22 cellular contexts compared by ENCODE assay signal in genomic region chr12:94191023-94191422, GRCh38. TPM values are rescaled to one million over a fixed set of nuclear protein-coding genes. Genes with fewer than 3 reads are reported as not detected.
A peak's percentile ranks its signal among the peaks of the same experiment; 100 is the strongest.
DNase-seq lines count a peak whose midpoint lies in the region; ATAC-seq and TF ChIP-seq lines count a peak whose summit lies in the region.
"Had no signal": no experiment of that assay in that cellular context is flagged by ENCODE, and none has a peak within 500 bp of the region (broad histone marks: within the 10 kb centered on the region; RNA-seq: fewer than 3 reads in every experiment).

No MANE protein-coding gene starts in this region.

- H2AFZ ChIP-seq in mammary epithelial cell (ENCODE audit: low read depth, low read length) = no peak overlapping the region

- H3K4me2 ChIP-seq in mammary epithelial cell (ENCODE audit: insufficient read depth, low read depth, low read length) = no peak overlapping the region

- peaks cover 3% of the 10 kb centered on the region for H3K4me1 ChIP-seq in mammary epithelial cell (ENCODE audit: insufficient read depth, low read length)
- H3K4me1 ChIP-seq: sigmoid colon had no signal

- BruUV-seq in mammary epithelial cell (replicated peaks; lab: Mats Ljungman, UMichigan) = no TSS peak

- POLR2A ChIA-PET in activated CD4-positive, alpha-beta T cell treated with anti-CD3 and anti-CD28 coated beads for 36 hours (lab: Charles Lee) = no interaction called here

- H3K4me1 Mint-ChIP-seq in activated CD4-positive, alpha-beta T cell treated with anti-CD3 and anti-CD28 coated beads for 36 hours = peaks cover 4% of the 10 kb centered on the region
- H3K4me1 Mint-ChIP-seq in activated T-helper 2 cell treated with anti-CD3 and anti-CD28 coated beads, Interferon-gamma antibody, Interleukin-2, Interleukin-4, amounts not matched to agents 10 μg/mL and 5 μg/mL and 100 μg/mL, durations not matched to agents 14 hours and 24 hours and 36 hours (ENCODE audit: low read depth) = peaks cover 6% of the 10 kb centered on the region
- H3K4me1 Mint-ChIP-seq: activated naive CD4-positive, alpha-beta T cell treated with anti-CD3 and anti-CD28 coated beads, Interleukin-2, amount 50 U/mL, for 24 hours; nephron progenitor cell had no signal

- H3K27me3 Mint-ChIP-seq in activated CD4-positive, alpha-beta T cell treated with anti-CD3 and anti-CD28 coated beads for 36 hours = no peaks in the 10 kb centered on the region
- H3K27me3 Mint-ChIP-seq in activated T-helper 2 cell treated with anti-CD3 and anti-CD28 coated beads, Interferon-gamma antibody, Interleukin-2, Interleukin-4, amounts not matched to agents 10 μg/mL and 5 μg/mL and 100 μg/mL, durations not matched to agents 14 hours and 24 hours and 36 hours (ENCODE audit: low read depth) = no peaks in the 10 kb centered on the region
- H3K27me3 Mint-ChIP-seq: activated naive CD4-positive, alpha-beta T cell treated with anti-CD3 and anti-CD28 coated beads, Interleukin-2, amount 50 U/mL, for 24 hours had no signal

- peaks cover 7% of the 10 kb centered on the region for H3K27me3 ChIP-seq in mammary epithelial cell (ENCODE audit: insufficient read depth, low read length)
- H3K27me3 ChIP-seq: sigmoid colon had no signal

- no peaks in the 10 kb centered on the region for H3K36me3 ChIP-seq in mammary epithelial cell (ENCODE audit: insufficient read depth, low read length)
- H3K36me3 ChIP-seq: sigmoid colon, tibial artery had no signal

- H3K4me3 Mint-ChIP-seq in activated CD4-positive, alpha-beta T cell treated with anti-CD3 and anti-CD28 coated beads for 36 hours = no peak overlapping the region
- H3K4me3 Mint-ChIP-seq in activated T-helper 2 cell treated with anti-CD3 and anti-CD28 coated beads, Interferon-gamma antibody, Interleukin-2, Interleukin-4, amounts not matched to agents 10 μg/mL and 5 μg/mL and 100 μg/mL, durations not matched to agents 14 hours and 24 hours and 36 hours (ENCODE audit: low read depth) = no peak overlapping the region
- H3K4me3 Mint-ChIP-seq: activated CD8-positive, alpha-beta T cell treated with anti-CD3 and anti-CD28 coated beads, Interleukin-2, amount 10 ng/mL, durations not matched to agents 7 days and 5 days; activated naive CD4-positive, alpha-beta T cell treated with anti-CD3 and anti-CD28 coated beads, Interleukin-2, amount 50 U/mL, for 24 hours; nephron progenitor cell had no signal

- 60% methylated on average over 2 of the region's 2 CpGs for WGBS in mammary epithelial cell (ENCODE audit: low coverage, missing lambda C conversion rate)

- no peak overlapping the region for H3K4me3 ChIP-seq in mammary epithelial cell (replicated peaks in 1 of 3; ENCODE audit: insufficient read depth in 1 of 3, low read depth in 2 of 3, low read length in 3 of 3)
- H3K4me3 ChIP-seq: sigmoid colon, tibial artery had no signal

- H3K9me3 Mint-ChIP-seq in activated CD4-positive, alpha-beta T cell treated with anti-CD3 and anti-CD28 coated beads for 36 hours (ENCODE audit: low read depth) = peaks cover 7% of the 10 kb centered on the region
- peaks cover 17% of the 10 kb centered on the region for H3K9me3 Mint-ChIP-seq in activated T-helper 2 cell treated with anti-CD3 and anti-CD28 coated beads, Interferon-gamma antibody, Interleukin-2, Interleukin-4, amounts not matched to agents 10 μg/mL and 5 μg/mL and 100 μg/mL, durations not matched to agents 14 hours and 24 hours and 36 hours
- H3K9me3 Mint-ChIP-seq: activated naive CD4-positive, alpha-beta T cell treated with anti-CD3 and anti-CD28 coated beads, Interleukin-2, amount 50 U/mL, for 24 hours had no signal

- H3K27ac ChIP-seq in mammary epithelial cell (ENCODE audit: insufficient read depth, low read depth, low read length) = no peak overlapping the region
- H3K27ac ChIP-seq: 22Rv1, sigmoid colon, tibial artery had no signal

- peak; percentile 33 for ATAC-seq in activated CD4-positive, alpha-beta T cell treated with anti-CD3 and anti-CD28 coated beads for 36 hours
- peak; percentile 68 for ATAC-seq in GM21737 (IDR thresholded peaks at IDR 0.05; ENCODE audit: unreplicated experiment)
- ATAC-seq in HG03432 (IDR thresholded peaks at IDR 0.05; ENCODE audit: unreplicated experiment) = peak; percentile 78
- no peak for ATAC-seq in GM18505 (IDR thresholded peaks at IDR 0.05; ENCODE audit: unreplicated experiment)
- ATAC-seq: activated CD8-positive, alpha-beta T cell treated with anti-CD3 and anti-CD28 coated beads, Interleukin-2, amount 10 ng/mL, durations not matched to agents 7 days and 5 days; HepG2; left lobe of liver had no signal

- peaks cover 16% of the 10 kb centered on the region for H3K36me3 Mint-ChIP-seq in activated CD4-positive, alpha-beta T cell treated with anti-CD3 and anti-CD28 coated beads for 36 hours (ENCODE audit: low read depth)
- peaks cover 45% of the 10 kb centered on the region for H3K36me3 Mint-ChIP-seq in activated T-helper 2 cell treated with anti-CD3 and anti-CD28 coated beads, Interferon-gamma antibody, Interleukin-2, Interleukin-4, amounts not matched to agents 10 μg/mL and 5 μg/mL and 100 μg/mL, durations not matched to agents 14 hours and 24 hours and 36 hours (ENCODE audit: low read depth)

- CTCF ChIA-PET in activated CD4-positive, alpha-beta T cell treated with anti-CD3 and anti-CD28 coated beads for 36 hours (lab: Charles Lee) = interaction anchor here (1.1 kb wide), 1 partner anchor 14 kb away, joined by 4 read pairs; no protein-coding TSS in a partner anchor
- CTCF ChIA-PET in mammary epithelial cell (lab: Charles Lee; ENCODE audit: low non-redundant PET) = no interaction called here

- H3K27ac Mint-ChIP-seq in activated CD4-positive, alpha-beta T cell treated with anti-CD3 and anti-CD28 coated beads for 36 hours = no peak overlapping the region
- H3K27ac Mint-ChIP-seq in activated T-helper 2 cell treated with anti-CD3 and anti-CD28 coated beads, Interferon-gamma antibody, Interleukin-2, Interleukin-4, amounts not matched to agents 10 μg/mL and 5 μg/mL and 100 μg/mL, durations not matched to agents 14 hours and 24 hours and 36 hours = no peak overlapping the region
- H3K27ac Mint-ChIP-seq: activated CD8-positive, alpha-beta T cell treated with anti-CD3 and anti-CD28 coated beads, Interleukin-2, amount 10 ng/mL, durations not matched to agents 7 days and 5 days; activated naive CD4-positive, alpha-beta T cell treated with anti-CD3 and anti-CD28 coated beads, Interleukin-2, amount 50 U/mL, for 24 hours; nephron progenitor cell had no signal

- TF ChIP-seq CTCF in mammary epithelial cell (conservative IDR thresholded peaks at IDR 0.05 in 1 of 2, IDR thresholded peaks at IDR 0.05 in 1 of 2; ENCODE audit: extremely low read depth in 1 of 2, insufficient read depth in 1 of 2, low read depth in 1 of 2, low read length in 2 of 2) = no peak

- intact Hi-C loops in activated CD4-positive, alpha-beta T cell treated with anti-CD3 and anti-CD28 coated beads for 36 hours (cut with DNase I, micrococcal nuclease) = no loop called here
- intact Hi-C loops in mammary epithelial cell (cut with micrococcal nuclease) = no loop called here
- intact Hi-C loops in activated T-helper 2 cell treated with anti-CD3 and anti-CD28 coated beads, Interferon-gamma antibody, Interleukin-2, Interleukin-4, amounts not matched to agents 10 μg/mL and 5 μg/mL and 100 μg/mL, durations not matched to agents 14 hours and 24 hours and 36 hours (cut with micrococcal nuclease) = no loop called here

- in situ Hi-C loops in mammary epithelial cell (cut with MboI; ENCODE audit: low sequenced_read_pairs in 2 of 2) = no loop called here

- no peak for TF ChIP-seq POLR2A in GM18505 (IDR thresholded peaks at IDR 0.05; ENCODE audit: borderline replicate concordance, extremely low read depth, insufficient read depth, insufficient read length)

- dilution Hi-C loops in mammary epithelial cell (cut with HindIII; ENCODE audit: low sequenced_read_pairs) = no loop called here

- H3K9me3 ChIP-seq in mammary epithelial cell (replicated peaks; ENCODE audit: insufficient read depth, low read length) = no peaks in the 10 kb centered on the region
- H3K9me3 ChIP-seq: sigmoid colon, tibial artery had no signal

- DNase-seq in activated CD4-positive, alpha-beta T cell treated with anti-CD3 and anti-CD28 coated beads for 36 hours = no peak
- DNase-seq in activated CD4-positive, alpha-beta T cell treated with anti-CD3 and anti-CD28 coated beads for 4 hours = no peak
- DNase-seq in NCI-H446 (lab: John Stamatoyannopoulos, UW) = no peak
- no peak for DNase-seq in mammary epithelial cell
- no peak for DNase-seq in activated T-helper 2 cell treated with anti-CD3 and anti-CD28 coated beads, Interferon-gamma antibody, Interleukin-2, Interleukin-4, amounts not matched to agents 10 μg/mL and 5 μg/mL and 100 μg/mL, durations not matched to agents 14 hours and 24 hours and 36 hours (ENCODE audit: low spot score)
- DNase-seq: activated CD4-positive, CD25-positive, alpha-beta regulatory T cell; activated CD8-positive, alpha-beta T cell treated with anti-CD3 and anti-CD28 coated beads, Interleukin-2, amount 10 ng/mL, durations not matched to agents 7 days and 5 days; activated T-cell treated with anti-CD3 and anti-CD28 coated beads, Interleukin-2, amount 50 U/mL, for 48 hours; H7; NCI-H146; nephron progenitor cell; posterior cingulate gyrus; sigmoid colon; stimulated activated naive CD4-positive, alpha-beta T cell; tibial artery had no signal

- no peak overlapping the region for H3K9ac ChIP-seq in mammary epithelial cell (ENCODE audit: insufficient read depth, low read length)

- H3K79me2 ChIP-seq in mammary epithelial cell (ENCODE audit: insufficient read depth, low read length) = no peaks in the 10 kb centered on the region

- no peaks in the 10 kb centered on the region for H4K20me1 ChIP-seq in mammary epithelial cell (ENCODE audit: insufficient read depth, low read length)

RNA-seq across cellular contexts. Expression of gene PLXNC1, which starts 42.6 kb away (rescaled TPM):
- total RNA-seq in activated CD4-positive, alpha-beta T cell treated with anti-CD3 and anti-CD28 coated beads for 36 hours = 1 to 10 TPM; 5.3 TPM
- total RNA-seq in mammary epithelial cell = 1 to 10 TPM in 1 of 2 donors, under 1 TPM in 1; 0.61 to 3.2 TPM
- polyA plus RNA-seq in mammary epithelial cell = 0.48 TPM
- 1.1 TPM for polyA minus RNA-seq in mammary epithelial cell
- total RNA-seq in activated T-helper 2 cell treated with anti-CD3 and anti-CD28 coated beads, Interferon-gamma antibody, Interleukin-2, Interleukin-4, amounts not matched to agents 10 μg/mL and 5 μg/mL and 100 μg/mL, durations not matched to agents 14 hours and 24 hours and 36 hours = 6.6 and 7.2 TPM in 2 replicates
